In the genomic region with DNA sequence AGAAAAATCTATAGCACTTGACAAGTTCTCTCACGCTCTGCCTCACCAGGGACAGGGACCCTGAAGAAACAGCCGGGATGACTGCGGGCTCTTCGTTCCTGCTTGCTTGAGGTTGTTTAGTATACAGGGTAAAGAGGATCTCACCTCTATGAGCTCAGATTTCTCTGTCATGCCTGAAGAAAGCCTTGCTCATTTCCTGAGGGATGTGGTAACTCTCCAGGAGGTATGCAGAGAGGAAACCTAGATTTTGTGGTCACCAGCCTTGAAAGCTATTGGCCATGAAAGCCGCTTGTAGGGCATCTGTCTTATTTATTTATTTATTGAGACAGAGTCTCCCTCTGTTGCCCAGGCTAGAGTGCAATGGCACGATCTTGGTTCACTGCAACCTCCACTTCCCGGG, we compare ENCODE assay signal across 19 cellular contexts. TPM values are rescaled to one million over a fixed set of nuclear protein-coding genes. Genes with fewer than 3 reads are reported as not detected.
DNase-seq lines count a peak whose midpoint lies in the region; ATAC-seq and TF ChIP-seq lines count a peak whose summit lies in the region.
"Had no signal": no experiment of that assay in that cellular context is flagged by ENCODE, and none has a peak within 500 bp of the region (broad histone marks: within the 10 kb centered on the region; RNA-seq: fewer than 3 reads in every experiment).

No MANE protein-coding gene starts in this region.

- no peak overlapping the region for H3K9ac ChIP-seq in GM23248

- H3K27me3 ChIP-seq in GM23248 (replicated peaks; ENCODE audit: insufficient read depth) (no peaks in the 10 kb centered on the region), RWPE2 (ENCODE audit: insufficient read depth, poor library complexity, severe bottlenecking) (no peaks in the 10 kb centered on the region), foreskin keratinocyte (no peaks in the 10 kb centered on the region)
- H3K27me3 ChIP-seq: colonic mucosa, SJSA1, transverse colon had no signal

- WGBS in GM23248 (ENCODE audit: low coverage in 1 of 2, low lambda C conversion rate in 2 of 2, missing lambda C conversion rate in 2 of 2), 2 experiments: 74 to 80% methylated on average over 7 of the region's 7 CpGs

- H3K4me2 ChIP-seq in GM23248 (ENCODE audit: unreplicated experiment): no peak overlapping the region

- H3K79me2 ChIP-seq in GM23248 (ENCODE audit: insufficient read depth): no peaks in the 10 kb centered on the region

- H3K4me1 ChIP-seq in GM23248 (ENCODE audit: insufficient read depth): no peaks in the 10 kb centered on the region
- H3K4me1 ChIP-seq in RWPE2 (ENCODE audit: insufficient read depth, poor library complexity, severe bottlenecking): peaks cover 32% of the 10 kb centered on the region
- peaks cover 27% of the 10 kb centered on the region for H3K4me1 ChIP-seq in foreskin keratinocyte
- H3K4me1 ChIP-seq: colonic mucosa, transverse colon had no signal

- H3K9me2 ChIP-seq in GM23248 (ENCODE audit: insufficient read depth): no peaks in the 10 kb centered on the region

- H3K9me3 ChIP-seq in GM23248 (ENCODE audit: low read depth): no peaks in the 10 kb centered on the region
- no peaks in the 10 kb centered on the region for H3K9me3 ChIP-seq in RWPE2 (ENCODE audit: severe bottlenecking)
- H3K9me3 ChIP-seq: colonic mucosa, mucosa of descending colon, SJSA1, transverse colon had no signal

- H3K36me3 ChIP-seq in GM23248 (ENCODE audit: low read depth) (no peaks in the 10 kb centered on the region), RWPE2 (ENCODE audit: low read depth) (peaks cover 10% of the 10 kb centered on the region; the same call in 1 of the 2 replicates)
- H3K36me3 ChIP-seq: colonic mucosa, SJSA1, transverse colon had no signal

- H3K4me3 ChIP-seq in GM23248: no peak overlapping the region
- no peak overlapping the region for H3K4me3 ChIP-seq in RWPE2 (ENCODE audit: severe bottlenecking)
- H3K4me3 ChIP-seq: colonic mucosa, mucosa of descending colon, SJSA1, transverse colon had no signal

- TF ChIP-seq CTCF in 22Rv1 (IDR thresholded peaks at IDR 0.05) (no peak), RWPE2 (IDR thresholded peaks at IDR 0.05; ENCODE audit: poor library complexity, severe bottlenecking) (no peak), foreskin keratinocyte (conservative IDR thresholded peaks at IDR 0.05) (no peak)

- DNase-seq in GM23248 (peak; percentile 9), RWPE2 (ENCODE audit: low spot score) (no peak), foreskin keratinocyte (peak; percentile 86 to 91), DMS 273 treated with DMSO at 0.1 percent for 48 hours (lab: John Stamatoyannopoulos, UW) (no peak)
- DNase-seq in activated T-cell treated with anti-CD3 and anti-CD28 coated beads, Interleukin-2, amount 50 U/mL, for 48 hours: no peak
- DNase-seq: activated CD4-positive, alpha-beta T cell treated with anti-CD3 and anti-CD28 coated beads for 48 hours; activated T-cell treated with anti-CD3 and anti-CD28 coated beads, Interleukin-2, amount 50 U/mL, for 1 hour; colonic mucosa; COR-L47; Karpas-422; kidney; mucosa of descending colon; NCI-H1436 treated with DMSO at 0.1 percent for 48 hours; transverse colon had no signal

- no peak overlapping the region for H2AFZ ChIP-seq in GM23248

- H4K20me1 ChIP-seq in GM23248 (ENCODE audit: insufficient read depth): no peaks in the 10 kb centered on the region

- ATAC-seq in RWPE2 (ENCODE audit: low read depth) (peak; percentile 99), foreskin keratinocyte (peak; percentile 71), HG03135 (IDR thresholded peaks at IDR 0.05; ENCODE audit: unreplicated experiment) (no peak), HG03196 (IDR thresholded peaks at IDR 0.05; ENCODE audit: unreplicated experiment) (no peak)
- ATAC-seq: mucosa of descending colon had no signal

- H3F3A ChIP-seq in GM23248 (ENCODE audit: insufficient read depth): no peaks in the 10 kb centered on the region

- in situ Hi-C loops in GM23248 (cut with MboI): no loop called here

- H3K27ac ChIP-seq in 22Rv1 (peak overlapping the region; percentile 75; the same call in 1 of the 2 replicates), GM23248 (no peak overlapping the region), RWPE2 (ENCODE audit: poor library complexity, severe bottlenecking) (peak overlapping the region; percentile 82), foreskin keratinocyte (no peak overlapping the region)
- H3K27ac ChIP-seq: colonic mucosa, HL-60, SJSA1, transverse colon had no signal

RNA-seq across cellular contexts. Expression of gene USP43, which starts 23.2 kb away (rescaled TPM):
- total RNA-seq in GM23248 (2014; rRNA removed; shearing (Covaris generic)): 0.25 TPM in 1 of 2 replicates, not detected in the other
- polyA plus RNA-seq in GM23248 (2016; fragmentation: Nextera tagmentation; extraction: Ambion mirVana) (0.08 TPM in 1 of 2 replicates, not detected in the other), foreskin keratinocyte (3.1 and 3.4 TPM in 2 replicates)
- total RNA-seq in foreskin keratinocyte: 6.0 and 8.3 TPM in 2 replicates

Comparison
In these comparisons a context has a peak if more than half of its experiments do, and no peak if none do; other contexts are left out.
1. H3K27ac ChIP-seq: peak in 22Rv1 (single experiment) and RWPE2 (single experiment); none in GM23248 (single experiment) and foreskin keratinocyte (single experiment).
2. DNase-seq: peak in GM23248 (single experiment) and foreskin keratinocyte (2 of 2); none in RWPE2 (single experiment), DMS 273 treated with DMSO at 0.1 percent for 48 hours (single experiment) and activated T-cell treated with anti-CD3 and anti-CD28 coated beads, Interleukin-2, amount 50 U/mL, for 48 hours (0 of 2).
3. ATAC-seq: peak in RWPE2 (single experiment) and foreskin keratinocyte (single experiment); none in HG03135 (single experiment) and HG03196 (single experiment).